ENCODE assay signal across 7 cellular contexts in genomic region chr15:100601628-100602063, GRCh38. TPM values are rescaled to one million over a fixed set of nuclear protein-coding genes. Genes with fewer than 3 reads are reported as not detected.
DNase-seq lines count a peak whose midpoint lies in the region; ATAC-seq lines count a peak whose summit lies in the region.

No MANE protein-coding gene starts in this region.

- H3K4me1 Mint-ChIP-seq in naive B cell = peaks cover 22 to 40% (median 34%) of the 10 kb centered on the region in 3 donors

- no peaks in the 10 kb centered on the region for H3K9me3 Mint-ChIP-seq in naive B cell

- ATAC-seq in GM19452 (IDR thresholded peaks at IDR 0.05; ENCODE audit: unreplicated experiment) (peak; percentile 10), HG03175 (IDR thresholded peaks at IDR 0.05; ENCODE audit: unreplicated experiment) (peak; percentile 15), naive B cell (ENCODE audit: low read depth in 2 of 2) (peak; percentile 10 to 11)

- DNase-seq in caudate nucleus (lab: John Stamatoyannopoulos, UW) = no peak
- DNase-seq in naive B cell = no peak
- no peak for DNase-seq in NCI-H510A (lab: John Stamatoyannopoulos, UW)
- DNase-seq in cerebellar nuclear complex (lab: John Stamatoyannopoulos, UW) = no peak
- no peak for DNase-seq in cerebellar cortex (ENCODE audit: low spot score)

- peak overlapping the region; percentile 68 for H3K27ac ChIP-seq in caudate nucleus (ENCODE audit: low read depth, low read length)

- H3K4me3 Mint-ChIP-seq in naive B cell = no peak overlapping the region

- H3K27me3 Mint-ChIP-seq in naive B cell = no peaks in the 10 kb centered on the region

- no peaks in the 10 kb centered on the region for H3K36me3 Mint-ChIP-seq in naive B cell

- no peak overlapping the region for H3K27ac Mint-ChIP-seq in naive B cell

RNA-seq across cellular contexts. Expression of gene LINS1, which starts 0.3 kb away (rescaled TPM):
- polyA plus RNA-seq in naive B cell (ENCODE audit: low read depth in 6 of 6) = 10 to 100 TPM; 10.2 to 25.3 (median 17.2) TPM

RNA-seq across cellular contexts. Expression of gene ASB7, which starts 0.7 kb away (rescaled TPM):
- polyA plus RNA-seq in naive B cell (ENCODE audit: low read depth in 6 of 6) = 10 to 100 TPM; 11.0 to 17.2 (median 14.1) TPM
